In genomic region chr18:4454548-4455112, GRCh38 we compare ENCODE assay signal across 9 cellular contexts. TPM values are rescaled to one million over a fixed set of nuclear protein-coding genes. Genes with fewer than 3 reads are reported as not detected.
DNase-seq lines count a peak whose midpoint lies in the region; ATAC-seq, FAIRE-seq and TF ChIP-seq lines count a peak whose summit lies in the region.
"Had no signal": no experiment of that assay in that cellular context is flagged by ENCODE, and none has a peak within 500 bp of the region (broad histone marks: within the 10 kb centered on the region; RNA-seq: fewer than 3 reads in every experiment).

No MANE protein-coding gene starts in this region.

- H2AFZ ChIP-seq in H1 (ENCODE audit: low read length) = peak overlapping the region; percentile 27; the same call in 1 of the 2 replicates
- peak overlapping the region; percentile 40 for H2AFZ ChIP-seq in neural cell (ENCODE audit: low read depth, low read length)

- H4K91ac ChIP-seq in H1 (replicated peaks; ENCODE audit: insufficient read length, low read length) = peak overlapping the region; percentile 10

- 3% methylated on average over 25 of the region's 65 CpGs; no CpG with 5 or more reads in 1 of the 2 experiments for WGBS in H1 (ENCODE audit: extremely low coverage in 1 of 2, insufficient coverage in 1 of 2, insufficient read length in 1 of 2, insufficient replicate concordance in 2 of 2, low coverage in 1 of 2, low lambda C conversion rate in 2 of 2, missing lambda C conversion rate in 1 of 2), 2 experiments

- TF ChIP-seq EP300 in H1 (IDR thresholded peaks at IDR 0.05; ENCODE audit: borderline replicate concordance in 1 of 2, low read depth in 2 of 2, low read length in 2 of 2) = no peak
- TF ChIP-seq EP300 in neural cell (conservative IDR thresholded peaks at IDR 0.05; ENCODE audit: poor library complexity, severe bottlenecking) = no peak

- H4K20me1 ChIP-seq in H1 (replicated peaks in 1 of 2; ENCODE audit: control insufficient read depth in 1 of 2, insufficient read depth in 2 of 2, low read length in 2 of 2) = peaks cover 3 to 4% of the 10 kb centered on the region in 2 experiments
- no peaks in the 10 kb centered on the region for H4K20me1 ChIP-seq in neural cell (ENCODE audit: insufficient read depth)

- POLR2A ChIA-PET in GM10248 (lab: Yijun Ruan, JAX) = no interaction called here
- POLR2A ChIA-PET in H1 (lab: Charles Lee; ENCODE audit: partially characterized antibody) = interaction anchor here (0.6 kb wide), 1 partner anchor 357 kb away, joined by 3 read pairs; no protein-coding TSS in a partner anchor

- peak overlapping the region; percentile 92 to 95 for H3K4me2 ChIP-seq in H1 (ENCODE audit: insufficient read depth in 1 of 2, low read depth in 2 of 2, low read length in 2 of 2)
- peak overlapping the region; percentile 66 for H3K4me2 ChIP-seq in neural cell (ENCODE audit: low read length)

- DNase-seq in GM10248 (ENCODE audit: extremely low spot score) (peak; percentile 15), H1 (ENCODE audit: low read depth in 1 of 2, low spot score in 2 of 2) (peak in 1 of 2 experiments; percentile 82), erythroblast (lab: John Stamatoyannopoulos, UW) (no peak), DMS114 treated with DMSO at 0.1 percent for 48 hours (lab: John Stamatoyannopoulos, UW; ENCODE audit: unreplicated experiment) (no peak), NCI-H1092 (lab: John Stamatoyannopoulos, UW) (no peak), NCI-H187 treated with DMSO at 0.1 percent for 48 hours (lab: John Stamatoyannopoulos, UW) (no peak)

- H2BK15ac ChIP-seq in H1 (ENCODE audit: low read length) = peak overlapping the region; percentile 84; the same call in 1 of the 2 replicates

- CTCF ChIA-PET in GM10248 (lab: Yijun Ruan, JAX) = no interaction called here
- CTCF ChIA-PET in H1 (lab: Charles Lee; ENCODE audit: partially characterized antibody) = interaction anchor here (0.6 to 1.1 kb wide), 2 partner anchors 27 to 46 kb away, joined by 3 read pairs; no protein-coding TSS in a partner anchor

- H3K14ac ChIP-seq in H1 (ENCODE audit: insufficient read length) = no peak overlapping the region

- H3K4ac ChIP-seq in H1 (replicated peaks; ENCODE audit: insufficient read length, low read depth, low read length) = no peak overlapping the region

- peaks cover 19% of the 10 kb centered on the region; the same call in 1 of the 2 replicates for H3K23me2 ChIP-seq in H1 (ENCODE audit: low read depth, low read length)

- no peaks in the 10 kb centered on the region for H3K9me2 ChIP-seq in neural cell (ENCODE audit: insufficient read depth, low read length)

- H3K23ac ChIP-seq in H1 (ENCODE audit: insufficient read length) = no peak overlapping the region

- H4K5ac ChIP-seq in H1 (ENCODE audit: insufficient read length, low read depth, low read length) = peak overlapping the region; percentile 71

- no peak overlapping the region for H2AK5ac ChIP-seq in H1 (ENCODE audit: low read depth, low read length)

- H3K18ac ChIP-seq in H1 (ENCODE audit: extremely low read depth, low read length) = peak overlapping the region; percentile 99

- H3K4me3 ChIP-seq in H1 (ENCODE audit: extremely low read depth in 1 of 4, insufficient read depth in 2 of 4, low read depth in 3 of 4, low read length in 4 of 4) (peak overlapping the region; percentile 85 to 98 (median 90)), neural cell (ENCODE audit: low read length) (peak overlapping the region; percentile 76)

- TF ChIP-seq CTCF in GM10248 (IDR thresholded peaks at IDR 0.05; ENCODE audit: control extremely low read depth, extremely low read depth, low read depth, missing control alignments) (no peak), H1 (IDR thresholded peaks at IDR 0.05; ENCODE audit: control extremely low read depth in 1 of 3, insufficient read depth in 1 of 3, low read depth in 1 of 3, low read length in 3 of 3) (no peak), neural cell (IDR thresholded peaks at IDR 0.05; ENCODE audit: poor library complexity, severe bottlenecking) (no peak)

- H3K27ac ChIP-seq in H1 (ENCODE audit: low read depth, low read length) (peak overlapping the region; percentile 61; the same call in 1 of the 2 replicates), neural cell (ENCODE audit: low read length) (peak overlapping the region; percentile 29)
- H3K27ac ChIP-seq: HL-60 had no signal

- H3K4me1 ChIP-seq in H1 (replicated peaks in 1 of 4; ENCODE audit: control insufficient read depth in 3 of 4, insufficient read depth in 4 of 4, low read length in 3 of 4) = peaks cover 0 to 10% (median 7%) of the 10 kb centered on the region in 4 experiments; a peak in 4 of 7 replicates

- peak overlapping the region; percentile 64 to 93 (median 78); a peak in 6 of 7 replicates for H3K9ac ChIP-seq in H1 (replicated peaks in 1 of 4; ENCODE audit: extremely low read depth in 1 of 4, low read depth in 3 of 4, low read length in 3 of 4)
- H3K9ac ChIP-seq in neural cell (ENCODE audit: low read length) = peak overlapping the region; percentile 73

- H2BK5ac ChIP-seq in H1 (ENCODE audit: low read depth, low read length) = peak overlapping the region; percentile 50; the same call in 1 of the 2 replicates

- no peak for FAIRE-seq in H1 (lab: Jason Lieb, UNC)

- H3K9me3 ChIP-seq in H1 (ENCODE audit: insufficient read depth in 2 of 2, low read depth in 1 of 2, low read length in 1 of 2) (no peaks in the 10 kb centered on the region), neural cell (ENCODE audit: low read length) (no peaks in the 10 kb centered on the region)

- peak; percentile 43 for ATAC-seq in HG02885 (IDR thresholded peaks at IDR 0.05; ENCODE audit: poor library complexity, unreplicated experiment)

- H3F3A ChIP-seq in neural cell (ENCODE audit: insufficient read depth, low read length, poor library complexity, severe bottlenecking) = peaks cover 9% of the 10 kb centered on the region

- no peak overlapping the region for H2BK12ac ChIP-seq in H1 (ENCODE audit: low read depth, low read length)

- H3K79me2 ChIP-seq in H1 (ENCODE audit: control insufficient read depth in 1 of 2, insufficient read depth in 2 of 2, low read length in 2 of 2) (peaks cover 0 to 41% of the 10 kb centered on the region in 2 experiments; a peak in 3 of 4 replicates), neural cell (replicated peaks; ENCODE audit: insufficient read depth, low read length) (peaks cover 13% of the 10 kb centered on the region)

- H3K36me3 ChIP-seq in H1 (ENCODE audit: control insufficient read depth in 2 of 4, insufficient read depth in 4 of 4, low read length in 3 of 4) = no peaks in the 10 kb centered on the region
- no peaks in the 10 kb centered on the region for H3K36me3 ChIP-seq in neural cell (ENCODE audit: insufficient read depth, low read length)

- H3K27me3 ChIP-seq in H1 (replicated peaks in 1 of 4; ENCODE audit: control insufficient read depth in 3 of 4, extremely low read depth in 1 of 4, insufficient read depth in 3 of 4, low read length in 3 of 4) = no peaks in the 10 kb centered on the region; a peak in 1 of 7 replicates
- peaks cover 7% of the 10 kb centered on the region for H3K27me3 ChIP-seq in neural cell (ENCODE audit: insufficient read depth, low read depth, low read length)

- no peak for TF ChIP-seq RAD21 in H1 (IDR thresholded peaks at IDR 0.05 in 1 of 2, conservative IDR thresholded peaks at IDR 0.05 in 1 of 2; ENCODE audit: low read depth in 2 of 2, low read length in 2 of 2)
- no peak for TF ChIP-seq RAD21 in neural cell (conservative IDR thresholded peaks at IDR 0.05)

- H2BK120ac ChIP-seq in H1 (replicated peaks; ENCODE audit: low read depth, low read length) = no peak overlapping the region

- no peak overlapping the region for H3K56ac ChIP-seq in H1 (replicated peaks; ENCODE audit: insufficient read length, low read depth, low read length)

- peak overlapping the region; percentile 89 for H4K8ac ChIP-seq in H1 (ENCODE audit: extremely low read depth, insufficient read depth, low read length)

- no peaks in the 10 kb centered on the region for H3K79me1 ChIP-seq in H1 (ENCODE audit: low read depth, low read length)

- H2BK20ac ChIP-seq in H1 (ENCODE audit: low read length) = no peak overlapping the region

- no peak for TF ChIP-seq POLR2A in H1 (IDR thresholded peaks at IDR 0.05; ENCODE audit: control extremely low read depth in 1 of 2, low read depth in 2 of 2, low read length in 2 of 2)
- no peak for TF ChIP-seq POLR2A in erythroblast (IDR thresholded peaks at IDR 0.05; ENCODE audit: low read length)

TF ChIP-seq in H1, 55 proteins besides CTCF, POLR2A, EP300 and RAD21 (continues in another document):
- TF ChIP-seq TAF7 (optimal IDR thresholded peaks at IDR 0.05; ENCODE audit: borderline replicate concordance, low read depth, low read length) (peak; percentile 27), SP4 (IDR thresholded peaks at IDR 0.05; ENCODE audit: low read length) (no peak), SIN3A (conservative IDR thresholded peaks at IDR 0.05 in 1 of 2, IDR thresholded peaks at IDR 0.05 in 1 of 2; ENCODE audit: low read depth in 1 of 2, low read length in 2 of 2) (0 out of 4 replicates have a peak, but pooled peaks of 1 of the 2 experiments have one; percentile 54)

RNA-seq across cellular contexts. Expression of gene DLGAP1, which starts 0.5 kb away (rescaled TPM):
- total RNA-seq in H1 (2021; fragmentation: NEBNext Ultra II Directional; extraction: Animal tissue kit (Norgen Biotek cat#: 25700)) = 15.1 and 16.9 TPM in 2 replicates
- 11.8 and 14.6 TPM in 2 replicates for polyA plus RNA-seq in H1 (2011; rRNA removed)
- polyA plus RNA-seq in H1 (2011; cell fraction: cytosol; rRNA removed) = 11.4 TPM
- polyA plus RNA-seq in H1 (2011; cell fraction: nucleus; rRNA removed) = 28.3 TPM
- polyA plus RNA-seq in H1 (2012, experiment 1 of 2) = 9.1 to 16.5 TPM (median 10.3 TPM) in 4 replicates
- 3.1 TPM for polyA plus RNA-seq in H1 (2012, experiment 2 of 2)
- 7.8 TPM for polyA plus RNA-seq in H1 (2013, experiment 1 of 2)
- polyA plus RNA-seq in H1 (2013, experiment 2 of 2) = 4.9 TPM
- polyA minus RNA-seq in H1 (2011; rRNA and poly(A)+ RNA removed) = 94.4 and 101 TPM in 2 replicates
- 21.6 TPM for polyA minus RNA-seq in H1 (2011; cell fraction: cytosol; rRNA and poly(A)+ RNA removed)
- 262 TPM for polyA minus RNA-seq in H1 (2011; cell fraction: nucleus; rRNA and poly(A)+ RNA removed)
- polyA plus RNA-seq in neural cell = 4.0 and 4.5 TPM in 2 replicates
- 27.0 and 31.5 TPM in 2 replicates for polyA minus RNA-seq in neural cell
